In genomic region chr9:121344062-121344696, GRCh38 we compare ENCODE assay signal across 16 cellular contexts. TPM values are rescaled to one million over a fixed set of nuclear protein-coding genes. Genes with fewer than 3 reads are reported as not detected.
DNase-seq lines count a peak whose midpoint lies in the region; ATAC-seq and TF ChIP-seq lines count a peak whose summit lies in the region.
"Had no signal": no experiment of that assay in that cellular context is flagged by ENCODE, and none has a peak within 500 bp of the region (broad histone marks: within the 10 kb centered on the region; RNA-seq: fewer than 3 reads in every experiment).

No MANE protein-coding gene starts in this region.

- H3K4me1 ChIP-seq in lung (ENCODE audit: control insufficient read depth in 2 of 2, insufficient read depth in 2 of 2, low read length in 2 of 2): peaks cover 0 to 8% of the 10 kb centered on the region in 2 donors

- H3K27me3 ChIP-seq in lung (ENCODE audit: control insufficient read depth, insufficient read depth): no peaks in the 10 kb centered on the region

- peak overlapping the region; percentile 45 to 63 for H3K27ac ChIP-seq in lung (ENCODE audit: low read depth in 1 of 2, low read length in 1 of 2)

- ATAC-seq in left ventricle myocardium superior: peak; percentile 22
- ATAC-seq in lung (ENCODE audit: insufficient read depth, low FRiP score): no peak
- ATAC-seq in HG03139 (IDR thresholded peaks at IDR 0.05; ENCODE audit: unreplicated experiment): no peak
- ATAC-seq: left colon, Panc1, WTC11 had no signal

- intact Hi-C loops in left ventricle myocardium superior (cut with micrococcal nuclease) (no loop called here), cardiac septum (cut with DNase I) (no loop called here)

- WGBS in lung, 2 donors: 42 to 65% methylated on average over 6 of the region's 6 CpGs

- H3K9me3 ChIP-seq in lung (ENCODE audit: control insufficient read depth in 2 of 2, insufficient read depth in 1 of 2, low read length in 1 of 2): no peaks in the 10 kb centered on the region

- DNase-seq in left ventricle myocardium superior: no peak
- no peak for DNase-seq in cardiac septum (ENCODE audit: low spot score)
- DNase-seq in NCI-H748 (lab: John Stamatoyannopoulos, UW; ENCODE audit: unreplicated experiment): peak; percentile 48
- no peak for DNase-seq in lung (ENCODE audit: low spot score)
- DNase-seq in GM10248 (ENCODE audit: extremely low spot score): no peak
- DNase-seq in activated CD4-positive, alpha-beta memory T cell treated with anti-CD3 and anti-CD28 coated beads, Interleukin-2, amount 10 ng/mL, durations not matched to agents 7 days and 5 days: no peak
- DNase-seq in activated naive CD4-positive, alpha-beta T cell treated with anti-CD3 and anti-CD28 coated beads, Interleukin-2, amount 10 ng/mL, durations not matched to agents 7 days and 5 days: no peak
- DNase-seq: activated CD8-positive, alpha-beta memory T cell treated with anti-CD3 and anti-CD28 coated beads, Interleukin-2, amount 50 U/mL, for 48 hours; H7; KBM-7; left colon; substantia nigra had no signal

- H3K9me3 Mint-ChIP-seq in activated CD4-positive, alpha-beta memory T cell treated with anti-CD3 and anti-CD28 coated beads, Interleukin-2, amount 10 ng/mL, durations not matched to agents 7 days and 5 days: no peaks in the 10 kb centered on the region
- no peaks in the 10 kb centered on the region for H3K9me3 Mint-ChIP-seq in activated naive CD4-positive, alpha-beta T cell treated with anti-CD3 and anti-CD28 coated beads, Interleukin-2, amount 10 ng/mL, durations not matched to agents 7 days and 5 days
- H3K9me3 Mint-ChIP-seq: WTC11 had no signal

- H3K36me3 Mint-ChIP-seq in activated CD4-positive, alpha-beta memory T cell treated with anti-CD3 and anti-CD28 coated beads, Interleukin-2, amount 10 ng/mL, durations not matched to agents 7 days and 5 days (ENCODE audit: low read depth): peaks cover 63% of the 10 kb centered on the region
- H3K36me3 Mint-ChIP-seq in activated naive CD4-positive, alpha-beta T cell treated with anti-CD3 and anti-CD28 coated beads, Interleukin-2, amount 10 ng/mL, durations not matched to agents 7 days and 5 days: peaks cover 12% of the 10 kb centered on the region
- H3K36me3 Mint-ChIP-seq: WTC11 had no signal

- no peak overlapping the region for H3K27ac Mint-ChIP-seq in activated CD4-positive, alpha-beta memory T cell treated with anti-CD3 and anti-CD28 coated beads, Interleukin-2, amount 10 ng/mL, durations not matched to agents 7 days and 5 days
- H3K27ac Mint-ChIP-seq in activated naive CD4-positive, alpha-beta T cell treated with anti-CD3 and anti-CD28 coated beads, Interleukin-2, amount 10 ng/mL, durations not matched to agents 7 days and 5 days: no peak overlapping the region
- H3K27ac Mint-ChIP-seq: WTC11 had no signal

- peaks cover 32 to 60% of the 10 kb centered on the region in 2 donors for H3K36me3 ChIP-seq in lung (ENCODE audit: control insufficient read depth in 2 of 2, insufficient read depth in 2 of 2, low read length in 2 of 2)

- no peaks in the 10 kb centered on the region for H3K27me3 Mint-ChIP-seq in activated CD4-positive, alpha-beta memory T cell treated with anti-CD3 and anti-CD28 coated beads, Interleukin-2, amount 10 ng/mL, durations not matched to agents 7 days and 5 days
- H3K27me3 Mint-ChIP-seq in activated naive CD4-positive, alpha-beta T cell treated with anti-CD3 and anti-CD28 coated beads, Interleukin-2, amount 10 ng/mL, durations not matched to agents 7 days and 5 days: no peaks in the 10 kb centered on the region

- POLR2A ChIA-PET in GM10248 (lab: Yijun Ruan, JAX): no interaction called here
- POLR2A ChIA-PET in activated CD4-positive, alpha-beta memory T cell treated with anti-CD3 and anti-CD28 coated beads, Interleukin-2, amount 10 ng/mL, durations not matched to agents 7 days and 5 days (lab: Charles Lee): interaction anchor here (1.0 to 1.5 kb wide), 2 partner anchors 11 to 23 kb away, joined by 3 read pairs; no protein-coding TSS in a partner anchor

- H3K4me3 Mint-ChIP-seq in activated CD4-positive, alpha-beta memory T cell treated with anti-CD3 and anti-CD28 coated beads, Interleukin-2, amount 10 ng/mL, durations not matched to agents 7 days and 5 days: no peak overlapping the region
- no peak overlapping the region for H3K4me3 Mint-ChIP-seq in activated naive CD4-positive, alpha-beta T cell treated with anti-CD3 and anti-CD28 coated beads, Interleukin-2, amount 10 ng/mL, durations not matched to agents 7 days and 5 days
- H3K4me3 Mint-ChIP-seq: WTC11 had no signal

- H3K4me3 ChIP-seq in lung: no peak overlapping the region
- H3K4me3 ChIP-seq: skin epidermis had no signal

- CTCF ChIA-PET in GM10248 (lab: Yijun Ruan, JAX): interaction anchor here (0.9 to 7.7 kb wide), 8 partner anchors 9 to 65 kb away, joined by 3 to 63 read pairs (median 4); no protein-coding TSS in a partner anchor
- CTCF ChIA-PET in activated CD4-positive, alpha-beta memory T cell treated with anti-CD3 and anti-CD28 coated beads, Interleukin-2, amount 10 ng/mL, durations not matched to agents 7 days and 5 days (lab: Charles Lee): interaction anchor here (4.1 kb wide), 1 partner anchor 24 kb away, joined by 21 read pairs; no protein-coding TSS in a partner anchor
- CTCF ChIA-PET in activated naive CD4-positive, alpha-beta T cell treated with anti-CD3 and anti-CD28 coated beads, Interleukin-2, amount 10 ng/mL, durations not matched to agents 7 days and 5 days (lab: Charles Lee): interaction anchor here (1.1 to 2.0 kb wide), 4 partner anchors 9 to 55 kb away, joined by 3 to 5 read pairs (median 3); no protein-coding TSS in a partner anchor

- peaks cover 22% of the 10 kb centered on the region for H3K4me1 Mint-ChIP-seq in activated CD4-positive, alpha-beta memory T cell treated with anti-CD3 and anti-CD28 coated beads, Interleukin-2, amount 10 ng/mL, durations not matched to agents 7 days and 5 days
- no peaks in the 10 kb centered on the region for H3K4me1 Mint-ChIP-seq in activated naive CD4-positive, alpha-beta T cell treated with anti-CD3 and anti-CD28 coated beads, Interleukin-2, amount 10 ng/mL, durations not matched to agents 7 days and 5 days
- H3K4me1 Mint-ChIP-seq: WTC11 had no signal

- TF ChIP-seq CTCF in lung (IDR thresholded peaks at IDR 0.05; ENCODE audit: control extremely low read depth, extremely low read depth) (no peak), GM10248 (IDR thresholded peaks at IDR 0.05; ENCODE audit: control extremely low read depth, extremely low read depth, low read depth, missing control alignments) (no peak)

RNA-seq across cellular contexts. Expression of gene STOM, which starts 25.9 kb away (rescaled TPM):
- 153 TPM for total RNA-seq in left ventricle myocardium superior
- 191 TPM for total RNA-seq in cardiac septum
- total RNA-seq in lung: 100 to 1,000 TPM; 405 to 470 TPM
- polyA plus RNA-seq in lung: 100 to 1,000 TPM; 311 to 413 TPM
- total RNA-seq in activated CD4-positive, alpha-beta memory T cell treated with anti-CD3 and anti-CD28 coated beads, Interleukin-2, amount 10 ng/mL, durations not matched to agents 7 days and 5 days: 100 to 1,000 TPM; 101 to 104 TPM
